Comparison of ENCODE assay signal across 8 cellular contexts in genomic region chr7:129778770-129779601, GRCh38.
DNase-seq lines count a peak whose midpoint lies in the region; ATAC-seq and TF ChIP-seq lines count a peak whose summit lies in the region.

No MANE protein-coding gene starts in this region.

- H3K27ac ChIP-seq in BLaER1: no peak overlapping the region
- H3K27ac ChIP-seq in HEK293 (ENCODE audit: extremely low read depth, low read depth, low read length): peak overlapping the region; percentile 69; the same call in 1 of the 2 replicates
- H3K27ac ChIP-seq in upper lobe of right lung: no peak overlapping the region

- TF ChIP-seq CTCF in HEK293 (tag by site-specific recombination; IDR thresholded peaks at IDR 0.05): peak; percentile 39; the same call in 1 of the 2 replicates
- TF ChIP-seq CTCF in upper lobe of right lung (IDR thresholded peaks at IDR 0.05): no peak

- peaks cover 73% of the 10 kb centered on the region for H3K4me1 ChIP-seq in BLaER1
- no peaks in the 10 kb centered on the region; the same call in 1 of the 2 replicates for H3K4me1 ChIP-seq in HEK293 (ENCODE audit: control insufficient read depth, insufficient read depth, low read length)
- H3K4me1 ChIP-seq in upper lobe of right lung: peaks cover 40% of the 10 kb centered on the region

- peaks cover 87% of the 10 kb centered on the region for H4K20me1 ChIP-seq in BLaER1

- intact Hi-C loops in upper lobe of right lung (cut with DNase I): no loop called here

- H3K9me3 ChIP-seq in BLaER1: 0 out of 2 replicates have a peak, but pooled peaks cover 9% of the 10 kb centered on the region
- H3K9me3 ChIP-seq in HEK293 (ENCODE audit: control insufficient read depth, insufficient read depth, low read depth, low read length): no peaks in the 10 kb centered on the region
- H3K9me3 ChIP-seq in upper lobe of right lung: no peaks in the 10 kb centered on the region

- peaks cover 26% of the 10 kb centered on the region for H3K4me1 Mint-ChIP-seq in activated CD4-positive, alpha-beta memory T cell treated with anti-CD3 and anti-CD28 coated beads, Interleukin-2, amount 10 ng/mL, durations not matched to agents 7 days and 5 days

- H3K27ac Mint-ChIP-seq in activated CD4-positive, alpha-beta memory T cell treated with anti-CD3 and anti-CD28 coated beads, Interleukin-2, amount 10 ng/mL, durations not matched to agents 7 days and 5 days: no peak overlapping the region

- peaks cover 11% of the 10 kb centered on the region for H3K36me3 Mint-ChIP-seq in activated CD4-positive, alpha-beta memory T cell treated with anti-CD3 and anti-CD28 coated beads, Interleukin-2, amount 10 ng/mL, durations not matched to agents 7 days and 5 days (ENCODE audit: low read depth)

- CTCF ChIA-PET in HEK293 (lab: Yijun Ruan, JAX): interaction anchor here (0.9 to 1.7 kb wide), 3 partner anchors 41 to 231 kb away, joined by 3 to 7 read pairs (median 5); no protein-coding TSS in a partner anchor
- CTCF ChIA-PET in activated CD4-positive, alpha-beta memory T cell treated with anti-CD3 and anti-CD28 coated beads, Interleukin-2, amount 10 ng/mL, durations not matched to agents 7 days and 5 days (lab: Charles Lee): interaction anchor here (0.6 kb wide), 1 partner anchor 340 kb away, joined by 3 read pairs; no protein-coding TSS in a partner anchor

- H3K36me3 ChIP-seq in BLaER1: no peaks in the 10 kb centered on the region
- H3K36me3 ChIP-seq in HEK293 (ENCODE audit: control insufficient read depth in 2 of 2, insufficient read depth in 1 of 2, low read length in 2 of 2): no peaks in the 10 kb centered on the region
- no peaks in the 10 kb centered on the region for H3K36me3 ChIP-seq in upper lobe of right lung

- no peak for DNase-seq in activated CD4-positive, alpha-beta memory T cell treated with anti-CD3 and anti-CD28 coated beads, Interleukin-2, amount 10 ng/mL, durations not matched to agents 7 days and 5 days
- DNase-seq in left kidney (ENCODE audit: low read depth, low spot score) (peak; percentile 59), upper lobe of right lung (no peak), amygdala (lab: John Stamatoyannopoulos, UW) (no peak), cerebellum (ENCODE audit: low spot score) (no peak), SHP77 treated with DMSO at 0.1 percent for 48 hours (lab: John Stamatoyannopoulos, UW) (no peak)

- no peak for ATAC-seq in upper lobe of right lung

- peak overlapping the region; percentile 96 for H3K4me2 ChIP-seq in BLaER1

- POLR2A ChIA-PET in HEK293 (lab: Yijun Ruan, JAX): interaction anchor here (1.0 to 2.5 kb wide), 2 partner anchors 11 to 46 kb away, joined by 4 to 22 read pairs; no protein-coding TSS in a partner anchor
- POLR2A ChIA-PET in activated CD4-positive, alpha-beta memory T cell treated with anti-CD3 and anti-CD28 coated beads, Interleukin-2, amount 10 ng/mL, durations not matched to agents 7 days and 5 days (lab: Charles Lee): interaction anchor here (0.7 to 0.8 kb wide), 2 partner anchors 12 to 38 kb away, joined by 3 read pairs; no protein-coding TSS in a partner anchor

- no peak overlapping the region for H3K9ac ChIP-seq in BLaER1

- peaks cover 53% of the 10 kb centered on the region for H3K27me3 Mint-ChIP-seq in activated CD4-positive, alpha-beta memory T cell treated with anti-CD3 and anti-CD28 coated beads, Interleukin-2, amount 10 ng/mL, durations not matched to agents 7 days and 5 days

- H3K4me3 ChIP-seq in BLaER1 (peak overlapping the region; percentile 69), HEK293 (ENCODE audit: low read depth, low read length) (peak overlapping the region; percentile 81), upper lobe of right lung (peak overlapping the region; percentile 55)

- H3K4me3 Mint-ChIP-seq in activated CD4-positive, alpha-beta memory T cell treated with anti-CD3 and anti-CD28 coated beads, Interleukin-2, amount 10 ng/mL, durations not matched to agents 7 days and 5 days: peak overlapping the region; percentile 32

- no peaks in the 10 kb centered on the region for H3K9me3 Mint-ChIP-seq in activated CD4-positive, alpha-beta memory T cell treated with anti-CD3 and anti-CD28 coated beads, Interleukin-2, amount 10 ng/mL, durations not matched to agents 7 days and 5 days

- H3K27me3 ChIP-seq in BLaER1 (peaks cover 93% of the 10 kb centered on the region), upper lobe of right lung (peaks cover 81% of the 10 kb centered on the region)

TF ChIP-seq in HEK293, 187 proteins besides CTCF, POLR2A, EP300 and RAD21:
- 0 out of 2 replicates have a peak, but pooled peaks have one; percentile 26 for TF ChIP-seq BCL11A (tag by site-specific recombination; IDR thresholded peaks at IDR 0.05; ENCODE audit: low read depth)
- peak; percentile 62 for TF ChIP-seq ZFHX2 (tag by site-specific recombination; conservative IDR thresholded peaks at IDR 0.05)
- TF ChIP-seq, protein P1, sequence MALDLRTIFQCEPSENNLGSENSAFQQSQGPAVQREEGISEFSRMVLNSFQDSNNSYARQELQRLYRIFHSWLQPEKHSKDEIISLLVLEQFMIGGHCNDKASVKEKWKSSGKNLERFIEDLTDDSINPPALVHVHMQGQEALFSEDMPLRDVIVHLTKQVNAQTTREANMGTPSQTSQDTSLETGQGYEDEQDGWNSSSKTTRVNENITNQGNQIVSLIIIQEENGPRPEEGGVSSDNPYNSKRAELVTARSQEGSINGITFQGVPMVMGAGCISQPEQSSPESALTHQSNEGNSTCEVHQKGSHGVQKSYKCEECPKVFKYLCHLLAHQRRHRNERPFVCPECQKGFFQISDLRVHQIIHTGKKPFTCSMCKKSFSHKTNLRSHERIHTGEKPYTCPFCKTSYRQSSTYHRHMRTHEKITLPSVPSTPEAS (tag by site-specific recombination; IDR thresholded peaks at IDR 0.05): no peak
- no peak for TF ChIP-seq ZNF140 (tag by site-specific recombination; IDR thresholded peaks at IDR 0.05)
- TF ChIP-seq KLF7 (tag by site-specific recombination; IDR thresholded peaks at IDR 0.05; ENCODE audit: borderline replicate concordance): 0 out of 2 replicates have a peak, but pooled peaks have one; percentile 24
- TF ChIP-seq KLF16 (tag by site-specific recombination; IDR thresholded peaks at IDR 0.05): 0 out of 2 replicates have a peak, but pooled peaks have one; percentile 7
- 0 out of 2 replicates have a peak, but pooled peaks have one; percentile 10 for TF ChIP-seq ZSCAN30 (tag by site-specific recombination; IDR thresholded peaks at IDR 0.05)
- TF ChIP-seq ZBTB20 (tag by site-specific recombination; IDR thresholded peaks at IDR 0.05): peak; percentile 96
- peak; percentile 30; the same call in 1 of the 2 replicates for TF ChIP-seq KLF1 (tag by site-specific recombination; IDR thresholded peaks at IDR 0.05)
- no peak for TF ChIP-seq GLI4 (tag by site-specific recombination; IDR thresholded peaks at IDR 0.05)
- peak; percentile 37; the same call in 1 of the 2 replicates for TF ChIP-seq GLIS2 (tag by site-specific recombination; IDR thresholded peaks at IDR 0.05)
- no peak for TF ChIP-seq ZNF510 (tag by site-specific recombination; IDR thresholded peaks at IDR 0.05; ENCODE audit: insufficient replicate concordance)
- peak; percentile 76 for TF ChIP-seq BCL11B (tag by site-specific recombination; IDR thresholded peaks at IDR 0.05; ENCODE audit: low read depth)
- TF ChIP-seq GLIS1 (tag by site-specific recombination; IDR thresholded peaks at IDR 0.05): peak; percentile 36; the same call in 1 of the 2 replicates
TF ChIP-seq in HEK293: peak in this region for 10.
